Comparison of ENCODE assay signal across 8 cellular contexts in the genomic region with DNA sequence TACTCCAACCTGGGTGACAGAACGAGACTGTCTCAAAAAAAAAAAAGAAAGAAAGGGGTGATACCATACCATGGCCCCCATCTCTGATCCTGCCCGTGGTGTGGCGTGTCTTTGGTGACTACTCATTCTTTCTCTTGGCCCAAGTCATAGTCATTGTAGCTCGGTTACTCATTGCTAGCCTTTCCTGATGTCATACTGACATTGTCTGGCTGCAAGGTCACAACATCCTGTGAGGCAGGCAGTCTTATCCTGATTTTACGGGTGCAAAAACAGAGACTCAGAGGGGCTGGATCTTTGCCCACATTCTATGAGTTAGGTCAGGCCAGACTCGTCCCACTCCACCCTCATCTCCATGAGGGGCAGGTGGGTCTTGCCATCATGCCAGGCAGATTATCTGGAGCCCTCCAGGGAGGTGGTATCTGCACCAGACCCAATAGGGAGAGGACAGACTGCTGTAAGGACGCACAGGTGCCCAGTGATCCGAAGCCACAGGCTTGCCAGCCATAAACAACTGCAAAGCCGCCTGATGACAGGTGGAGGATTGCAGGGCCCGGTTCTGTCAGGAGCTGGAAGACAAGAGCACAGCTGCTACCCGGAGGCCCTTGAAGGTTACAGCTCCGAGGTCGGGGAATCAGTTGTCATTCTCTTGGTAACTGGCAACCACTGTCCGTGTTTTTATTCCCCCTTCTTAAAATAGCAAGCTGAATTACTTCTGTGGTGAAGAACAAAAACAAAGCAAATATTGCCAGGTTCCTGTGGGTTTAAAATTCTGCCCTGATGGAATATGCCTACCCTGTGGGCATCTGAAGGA. TPM values are rescaled to one million over a fixed set of nuclear protein-coding genes. Genes with fewer than 3 reads are reported as not detected.
DNase-seq lines count a peak whose midpoint lies in the region; ATAC-seq, FAIRE-seq and TF ChIP-seq lines count a peak whose summit lies in the region.

No MANE protein-coding gene starts in this region.

- no peak for TF ChIP-seq CTCF in astrocyte (IDR thresholded peaks at IDR 0.05; ENCODE audit: insufficient read depth, low read depth, low read length)

- H3K36me3 Mint-ChIP-seq in astrocyte (ENCODE audit: low read depth, unreplicated experiment): peaks cover 19% of the 10 kb centered on the region

- H3K4me2 ChIP-seq in astrocyte (ENCODE audit: low read length): peak overlapping the region; percentile 68

- H3K27ac Mint-ChIP-seq in astrocyte (ENCODE audit: unreplicated experiment): peak overlapping the region; percentile 2

- H3K4me3 ChIP-seq in astrocyte (ENCODE audit: insufficient read depth, low read depth, low read length): no peak overlapping the region

- H3K4me1 ChIP-seq in astrocyte (ENCODE audit: insufficient read depth, low read length): peaks cover 38% of the 10 kb centered on the region

- no peaks in the 10 kb centered on the region for H3K27me3 Mint-ChIP-seq in astrocyte (ENCODE audit: low read depth, unreplicated experiment)

- DNase-seq in DMS53 treated with DMSO at 0.1 percent for 48 hours (lab: John Stamatoyannopoulos, UW; ENCODE audit: unreplicated experiment) (peak; percentile 23), NCI-H2029 (lab: John Stamatoyannopoulos, UW) (peak; percentile 91), astrocyte (ENCODE audit: low read depth) (peak; percentile 95), left kidney (ENCODE audit: low read depth, low spot score) (peak; percentile 86), C1 segment of cervical spinal cord (lab: John Stamatoyannopoulos, UW) (no peak)
- DNase-seq in activated naive CD4-positive, alpha-beta T cell (lab: John Stamatoyannopoulos, UW): no peak

- FAIRE-seq in astrocyte (lab: Jason Lieb, UNC): peak; percentile 78

- peaks cover 73% of the 10 kb centered on the region for H4K20me1 ChIP-seq in astrocyte (ENCODE audit: insufficient read depth, low read length)

- no peaks in the 10 kb centered on the region for H3K9me3 ChIP-seq in astrocyte (ENCODE audit: insufficient read depth, low read depth, low read length)

- no peaks in the 10 kb centered on the region for H3K36me3 ChIP-seq in astrocyte (ENCODE audit: insufficient read depth, low read length)

- H3K9me3 Mint-ChIP-seq in astrocyte (ENCODE audit: unreplicated experiment): peaks cover 3% of the 10 kb centered on the region

- no peaks in the 10 kb centered on the region for H3K27me3 ChIP-seq in astrocyte (ENCODE audit: insufficient read depth, low read length)

- peaks cover 29% of the 10 kb centered on the region for H3K79me2 ChIP-seq in astrocyte (ENCODE audit: insufficient read depth, low read length)

- peaks cover 35% of the 10 kb centered on the region for H3K4me1 Mint-ChIP-seq in astrocyte (ENCODE audit: low read depth, unreplicated experiment)

- H2AFZ ChIP-seq in astrocyte (ENCODE audit: low read depth, low read length): no peak overlapping the region

- peak overlapping the region; percentile 0 for H3K4me3 Mint-ChIP-seq in astrocyte (ENCODE audit: unreplicated experiment)

- peak overlapping the region; percentile 89 for H3K27ac ChIP-seq in astrocyte (ENCODE audit: low read depth, low read length)

- peak overlapping the region; percentile 63 for H3K9ac ChIP-seq in astrocyte (ENCODE audit: low read length)

- no peak for ATAC-seq in GM21576 (IDR thresholded peaks at IDR 0.05; ENCODE audit: unreplicated experiment)
- no peak for ATAC-seq in HG02642 (IDR thresholded peaks at IDR 0.05; ENCODE audit: poor library complexity, unreplicated experiment)

RNA-seq across cellular contexts. Expression of a gene that starts 13.8 kb away (rescaled TPM):
- 27.3 and 29.6 TPM in 2 replicates for total RNA-seq in astrocyte

RNA-seq across cellular contexts. Expression of a gene that starts 56.2 kb away (rescaled TPM):
- 16.7 and 16.8 TPM in 2 replicates for total RNA-seq in astrocyte

Comparison
In these comparisons a context has a peak if more than half of its experiments do, and no peak if none do; other contexts are left out.
1. DNase-seq: peak in DMS53 treated with DMSO at 0.1 percent for 48 hours (single experiment), NCI-H2029 (single experiment), astrocyte (single experiment) and left kidney (single experiment); none in C1 segment of cervical spinal cord (0 of 14) and activated naive CD4-positive, alpha-beta T cell (0 of 4).